In the genomic region with DNA sequence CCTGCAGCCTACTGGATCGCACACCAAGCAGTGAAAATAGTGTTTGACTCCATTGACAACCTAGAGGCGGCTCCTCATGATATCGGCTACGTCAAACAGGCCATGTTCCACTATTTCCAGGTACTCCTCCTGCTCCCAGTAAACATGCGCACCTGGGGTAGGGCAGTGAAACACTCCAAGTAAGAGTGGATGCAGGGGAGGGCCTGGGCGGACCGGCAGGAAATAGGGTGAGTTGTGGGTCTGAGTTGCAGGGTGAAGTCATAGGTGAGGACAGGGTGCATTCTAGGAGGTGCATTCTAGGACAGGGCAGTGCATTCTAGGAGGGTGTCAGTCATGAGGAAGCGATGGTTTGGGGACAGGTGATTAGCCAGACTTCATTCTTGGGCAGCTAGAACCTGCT, we compare ENCODE assay signal across 20 cellular contexts. TPM values are rescaled to one million over a fixed set of nuclear protein-coding genes. Genes with fewer than 3 reads are reported as not detected.
A peak's percentile ranks its signal among the peaks of the same experiment; 100 is the strongest.
DNase-seq lines count a peak whose midpoint lies in the region; ATAC-seq, FAIRE-seq and TF ChIP-seq lines count a peak whose summit lies in the region.
"Had no signal": no experiment of that assay in that cellular context is flagged by ENCODE, and none has a peak within 500 bp of the region (broad histone marks: within the 10 kb centered on the region; RNA-seq: fewer than 3 reads in every experiment).

No MANE protein-coding gene starts in this region.

- peaks cover 40% of the 10 kb centered on the region for H3K36me3 ChIP-seq in CD4-positive, CD25-positive, alpha-beta regulatory T cell (ENCODE audit: control insufficient read depth, insufficient read depth, low read length)
- peaks cover 0 to 59% (median 5%) of the 10 kb centered on the region in 3 experiments for H3K36me3 ChIP-seq in naive thymus-derived CD4-positive, alpha-beta T cell (ENCODE audit: control insufficient read depth in 2 of 3, insufficient read depth in 3 of 3, low read length in 3 of 3)

- peak overlapping the region; percentile 82 for H3K27ac ChIP-seq in CD4-positive, CD25-positive, alpha-beta regulatory T cell (ENCODE audit: insufficient read depth, low read length, poor library complexity, severe bottlenecking)
- peak overlapping the region; percentile 96 for H3K27ac ChIP-seq in naive thymus-derived CD4-positive, alpha-beta T cell (ENCODE audit: low read depth, low read length)
- H3K27ac ChIP-seq: thoracic aorta had no signal

- intact Hi-C loops in naive thymus-derived CD4-positive, alpha-beta T cell (cut with micrococcal nuclease), result loop anchor here in 1 of 2 donors (10.0 kb wide), 1 partner anchor 49 kb away; no protein-coding TSS in a partner anchor

- CTCF ChIA-PET in naive thymus-derived CD4-positive, alpha-beta T cell (lab: Charles Lee), result no interaction called here

- H3K9me3 Mint-ChIP-seq in CD4-positive, CD25-positive, alpha-beta regulatory T cell, result no peaks in the 10 kb centered on the region
- H3K9me3 Mint-ChIP-seq in activated naive CD8-positive, alpha-beta T cell treated with anti-CD3 and anti-CD28 coated beads, Interleukin-2, amount 50 U/mL, for 24 hours, result no peaks in the 10 kb centered on the region
- peaks cover 0 to under 1% (median 0%) of the 10 kb centered on the region in 11 donors for H3K9me3 Mint-ChIP-seq in naive thymus-derived CD4-positive, alpha-beta T cell

- FAIRE-seq in GM12891 (lab: Jason Lieb, UNC), result peak; percentile 51

- H3K9me3 ChIP-seq in CD4-positive, CD25-positive, alpha-beta regulatory T cell (ENCODE audit: control insufficient read depth in 2 of 2, low read length in 2 of 2), result no peaks in the 10 kb centered on the region
- no peaks in the 10 kb centered on the region for H3K9me3 ChIP-seq in naive thymus-derived CD4-positive, alpha-beta T cell (ENCODE audit: control insufficient read depth in 2 of 3, low read length in 3 of 3)
- H3K9me3 ChIP-seq: left ventricle myocardium inferior, mucosa of descending colon, thoracic aorta had no signal

- ATAC-seq in CD4-positive, CD25-positive, alpha-beta regulatory T cell (ENCODE audit: low read depth in 2 of 2), result no peak
- no peak for ATAC-seq in activated naive CD8-positive, alpha-beta T cell treated with anti-CD3 and anti-CD28 coated beads, Interleukin-2, amount 50 U/mL, for 24 hours
- ATAC-seq in naive thymus-derived CD4-positive, alpha-beta T cell, result no peak
- ATAC-seq in HG02938 (IDR thresholded peaks at IDR 0.05; ENCODE audit: unreplicated experiment), result no peak
- ATAC-seq: mucosa of descending colon had no signal

- H3K27ac Mint-ChIP-seq in CD4-positive, CD25-positive, alpha-beta regulatory T cell, result peak overlapping the region; percentile 76 to 80 (median 79)
- peak overlapping the region; percentile 7 for H3K27ac Mint-ChIP-seq in activated naive CD8-positive, alpha-beta T cell treated with anti-CD3 and anti-CD28 coated beads, Interleukin-2, amount 50 U/mL, for 24 hours
- peak overlapping the region; percentile 31 to 100 (median 91) for H3K27ac Mint-ChIP-seq in naive thymus-derived CD4-positive, alpha-beta T cell

- peaks cover 34% of the 10 kb centered on the region for H3K36me3 Mint-ChIP-seq in CD4-positive, CD25-positive, alpha-beta regulatory T cell
- peaks cover 16% of the 10 kb centered on the region for H3K36me3 Mint-ChIP-seq in activated naive CD8-positive, alpha-beta T cell treated with anti-CD3 and anti-CD28 coated beads, Interleukin-2, amount 50 U/mL, for 24 hours (ENCODE audit: low read depth)
- peaks cover 21 to 35% (median 30%) of the 10 kb centered on the region in 5 donors for H3K36me3 Mint-ChIP-seq in naive thymus-derived CD4-positive, alpha-beta T cell

- peaks cover 50% of the 10 kb centered on the region for H3K4me1 ChIP-seq in CD4-positive, CD25-positive, alpha-beta regulatory T cell (ENCODE audit: control insufficient read depth, insufficient read depth, low read length, poor library complexity, severe bottlenecking)
- H3K4me1 ChIP-seq in naive thymus-derived CD4-positive, alpha-beta T cell (ENCODE audit: control insufficient read depth in 2 of 2, insufficient read depth in 2 of 2, low read length in 2 of 2), result peaks cover 36 to 53% of the 10 kb centered on the region in 2 donors

- no peak for DNase-seq in CD4-positive, CD25-positive, alpha-beta regulatory T cell
- DNase-seq in GM12891 (ENCODE audit: insufficient read length, low spot score) (no peak), amniotic stem cell (lab: John Stamatoyannopoulos, UW) (no peak)
- DNase-seq in activated naive CD8-positive, alpha-beta T cell treated with anti-CD3 and anti-CD28 coated beads, Interleukin-2, amount 50 U/mL, for 24 hours, result no peak
- no peak for DNase-seq in naive thymus-derived CD4-positive, alpha-beta T cell
- no peak for DNase-seq in activated effector memory CD4-positive, alpha-beta T cell treated with anti-CD3 and anti-CD28 coated beads, Interleukin-2, amount 50 U/mL, for 16 hours
- DNase-seq: activated CD4-positive, alpha-beta T cell treated with anti-CD3 and anti-CD28 coated beads for 4 hours; dorsolateral prefrontal cortex; glutamatergic neuron; H7; left ventricle myocardium inferior; mucosa of descending colon; NCI-H1105 treated with DMSO at 0.1 percent for 48 hours; NCI-H2107; NCI-H510A treated with DMSO at 0.1 percent for 48 hours; RPMI8226; stimulated activated CD4-positive, alpha-beta T cell treated with anti-CD3 and anti-CD28 coated beads, Interleukin-12 subunit alpha, Interleukin-12 subunit beta, amount 100 ng/mL, for 4 hours; stimulated activated CD8-positive, alpha-beta memory T cell treated with anti-CD3 and anti-CD28 coated beads, Interleukin-4, amount 100 ng/mL, for 48 hours had no signal

- no peak overlapping the region for H3K4me3 ChIP-seq in CD4-positive, CD25-positive, alpha-beta regulatory T cell (ENCODE audit: low read depth, low read length)
- no peak overlapping the region for H3K4me3 ChIP-seq in naive thymus-derived CD4-positive, alpha-beta T cell (ENCODE audit: low read length)
- H3K4me3 ChIP-seq: dorsolateral prefrontal cortex, left ventricle myocardium inferior, mucosa of descending colon, thoracic aorta had no signal

- POLR2A ChIA-PET in naive thymus-derived CD4-positive, alpha-beta T cell (lab: Charles Lee), result interaction anchor here (1.6 to 7.7 kb wide), 2 partner anchors 55 to 80 kb away, joined by 3 to 114 read pairs; partner anchors contain the start of genes MCEE and MPHOSPH10

- no peaks in the 10 kb centered on the region for H3K27me3 Mint-ChIP-seq in CD4-positive, CD25-positive, alpha-beta regulatory T cell
- peaks cover under 1% of the 10 kb centered on the region for H3K27me3 Mint-ChIP-seq in activated naive CD8-positive, alpha-beta T cell treated with anti-CD3 and anti-CD28 coated beads, Interleukin-2, amount 50 U/mL, for 24 hours
- H3K27me3 Mint-ChIP-seq in naive thymus-derived CD4-positive, alpha-beta T cell, result no peaks in the 10 kb centered on the region

- peaks cover 25 to 60% (median 42%) of the 10 kb centered on the region in 4 donors for H3K4me1 Mint-ChIP-seq in CD4-positive, CD25-positive, alpha-beta regulatory T cell
- peaks cover 57% of the 10 kb centered on the region for H3K4me1 Mint-ChIP-seq in activated naive CD8-positive, alpha-beta T cell treated with anti-CD3 and anti-CD28 coated beads, Interleukin-2, amount 50 U/mL, for 24 hours
- peaks cover 46 to 60% (median 56%) of the 10 kb centered on the region in 7 donors for H3K4me1 Mint-ChIP-seq in naive thymus-derived CD4-positive, alpha-beta T cell

- H3K27me3 ChIP-seq in CD4-positive, CD25-positive, alpha-beta regulatory T cell (ENCODE audit: control insufficient read depth, insufficient read depth, low read length), result no peaks in the 10 kb centered on the region
- H3K27me3 ChIP-seq in naive thymus-derived CD4-positive, alpha-beta T cell (ENCODE audit: control insufficient read depth in 2 of 2, insufficient read depth in 2 of 2, low read length in 2 of 2), result no peaks in the 10 kb centered on the region
- H3K27me3 ChIP-seq: dorsolateral prefrontal cortex had no signal

- no peak for TF ChIP-seq POLR2A in GM12891 (IDR thresholded peaks at IDR 0.05; ENCODE audit: low read depth, low read length)

- H3K4me3 Mint-ChIP-seq in CD4-positive, CD25-positive, alpha-beta regulatory T cell, result peak overlapping the region in 3 of 4 donors; percentile 5 to 71 (median 70)
- H3K4me3 Mint-ChIP-seq in activated naive CD8-positive, alpha-beta T cell treated with anti-CD3 and anti-CD28 coated beads, Interleukin-2, amount 50 U/mL, for 24 hours, result no peak overlapping the region
- peak overlapping the region in 5 of 10 donors; percentile 21 to 98 (median 51) for H3K4me3 Mint-ChIP-seq in naive thymus-derived CD4-positive, alpha-beta T cell

TF ChIP-seq in GM12891, 5 proteins besides CTCF, POLR2A, EP300 and RAD21:
- TF ChIP-seq SPI1 (IDR thresholded peaks at IDR 0.05; ENCODE audit: low read depth, low read length) (no peak), PAX5 (IDR thresholded peaks at IDR 0.05; ENCODE audit: insufficient read depth, low read length, severe bottlenecking) (no peak), POU2F2 (IDR thresholded peaks at IDR 0.05; ENCODE audit: low read depth, low read length) (no peak), POLR2AphosphoS5 (IDR thresholded peaks at IDR 0.05; ENCODE audit: low read depth, low read length) (no peak), TAF1 (IDR thresholded peaks at IDR 0.05; ENCODE audit: low read depth, low read length) (no peak)

RNA-seq across cellular contexts. Expression of gene NAGK, which starts 5.0 kb away (rescaled TPM):
- 89.0 TPM for total RNA-seq in CD4-positive, CD25-positive, alpha-beta regulatory T cell
- 10 to 100 TPM; 63.8 to 81.3 (median 80.3) TPM for polyA plus RNA-seq in CD4-positive, CD25-positive, alpha-beta regulatory T cell
- 126 TPM for polyA plus RNA-seq in GM12891 (2012; ENCODE audit: low read depth, missing spikeins)
- 100 to 1,000 TPM in 4 of 5 experiments, 10 to 100 TPM in 1; 92.4 to 169 (median 127) TPM for total RNA-seq in naive thymus-derived CD4-positive, alpha-beta T cell
- 10 to 100 TPM; 44.8 to 69.3 TPM for polyA plus RNA-seq in naive thymus-derived CD4-positive, alpha-beta T cell

RNA-seq across cellular contexts. Expression of gene MCEE, which starts 56.6 kb away (rescaled TPM):
- 12.8 TPM for total RNA-seq in CD4-positive, CD25-positive, alpha-beta regulatory T cell
- 10 to 100 TPM; 24.6 to 38.2 (median 33.4) TPM for polyA plus RNA-seq in CD4-positive, CD25-positive, alpha-beta regulatory T cell
- polyA plus RNA-seq in GM12891 (2012; ENCODE audit: low read depth, missing spikeins), result 18.1 TPM
- 10 to 100 TPM; 11.6 to 27.9 (median 16.4) TPM for total RNA-seq in naive thymus-derived CD4-positive, alpha-beta T cell
- 10 to 100 TPM; 18.9 to 38.0 TPM for polyA plus RNA-seq in naive thymus-derived CD4-positive, alpha-beta T cell

RNA-seq across cellular contexts. Expression of gene MPHOSPH10, which starts 57.0 kb away (rescaled TPM):
- 28.3 TPM for total RNA-seq in CD4-positive, CD25-positive, alpha-beta regulatory T cell
- 10 to 100 TPM; 18.0 to 23.1 (median 20.1) TPM for polyA plus RNA-seq in CD4-positive, CD25-positive, alpha-beta regulatory T cell
- 23.3 TPM for polyA plus RNA-seq in GM12891 (2012; ENCODE audit: low read depth, missing spikeins)
- total RNA-seq in naive thymus-derived CD4-positive, alpha-beta T cell, result 10 to 100 TPM; 28.2 to 58.9 (median 43.8) TPM
- polyA plus RNA-seq in naive thymus-derived CD4-positive, alpha-beta T cell, result 10 to 100 TPM; 24.4 to 34.5 TPM

Comparison
In these comparisons a context has a peak if more than half of its experiments do, and no peak if none do; other contexts are left out.
1. H3K27ac Mint-ChIP-seq: peak in every context shown above with its lines; median percentile 91 in naive thymus-derived CD4-positive, alpha-beta T cell; 79 in CD4-positive, CD25-positive, alpha-beta regulatory T cell; 7 in activated naive CD8-positive, alpha-beta T cell treated with anti-CD3 and anti-CD28 coated beads, Interleukin-2, amount 50 U/mL, for 24 hours.